8 cellular contexts compared by ENCODE assay signal in genomic region chr6:44263357-44264100, GRCh38. TPM values are rescaled to one million over a fixed set of nuclear protein-coding genes. Genes with fewer than 3 reads are reported as not detected.
DNase-seq lines count a peak whose midpoint lies in the region; ATAC-seq and TF ChIP-seq lines count a peak whose summit lies in the region.

No MANE protein-coding gene starts in this region.

- no peak overlapping the region for H3K9ac ChIP-seq in muscle layer of colon (ENCODE audit: low read length)

- peaks cover 29% of the 10 kb centered on the region for H3K4me1 ChIP-seq in muscle layer of colon (ENCODE audit: insufficient read depth, low read length)

- H3K4me3 Mint-ChIP-seq in chondrocyte (ENCODE audit: unreplicated experiment), result peak overlapping the region; percentile 84

- H3K4me3 ChIP-seq in GM12875 (ENCODE audit: low read depth, low read length), result peak overlapping the region; percentile 77
- peak overlapping the region; percentile 79 to 81 for H3K4me3 ChIP-seq in muscle layer of colon (ENCODE audit: low read depth in 1 of 2, low read length in 2 of 2)

- ATAC-seq in HG03025 (IDR thresholded peaks at IDR 0.05; ENCODE audit: low FRiP score, unreplicated experiment), result no peak
- ATAC-seq in HG03442 (IDR thresholded peaks at IDR 0.05; ENCODE audit: unreplicated experiment), result no peak

- H3K4me1 Mint-ChIP-seq in chondrocyte (ENCODE audit: low read depth), result peaks cover 32% of the 10 kb centered on the region

- H3K36me3 ChIP-seq in muscle layer of colon (ENCODE audit: insufficient read depth, low read length), result peaks cover 8% of the 10 kb centered on the region

- peak; percentile 58 for DNase-seq in NAMALWA (ENCODE audit: low spot score)
- peak; percentile 51 for DNase-seq in chondrocyte (ENCODE audit: low spot score)
- DNase-seq in NCI-H82 treated with DMSO at 0.1 percent for 48 hours (lab: John Stamatoyannopoulos, UW; ENCODE audit: unreplicated experiment), result no peak
- no peak for DNase-seq in NCI-H2227 (lab: John Stamatoyannopoulos, UW; ENCODE audit: unreplicated experiment)

- H3K27ac Mint-ChIP-seq in chondrocyte (ENCODE audit: unreplicated experiment), result peak overlapping the region; percentile 74

- H3K9me3 ChIP-seq in muscle layer of colon (ENCODE audit: low read length), result no peaks in the 10 kb centered on the region

- H3K36me3 Mint-ChIP-seq in chondrocyte (ENCODE audit: low read depth), result no peaks in the 10 kb centered on the region

- H3K27me3 ChIP-seq in muscle layer of colon (ENCODE audit: control insufficient read depth in 1 of 2, insufficient read depth in 2 of 2, low read length in 2 of 2), result peaks cover 5 to 7% of the 10 kb centered on the region in 2 donors

- no peak overlapping the region for H3K27ac ChIP-seq in muscle layer of colon (ENCODE audit: low read depth, low read length)

- no peaks in the 10 kb centered on the region for H3K9me3 Mint-ChIP-seq in chondrocyte (ENCODE audit: low read depth)

- TF ChIP-seq CTCF in GM12875 (IDR thresholded peaks at IDR 0.05; ENCODE audit: borderline replicate concordance, insufficient read depth, low read depth, low read length) (no peak), chondrocyte (IDR thresholded peaks at IDR 0.05) (no peak)

- H3K27me3 Mint-ChIP-seq in chondrocyte (ENCODE audit: low read depth), result no peaks in the 10 kb centered on the region

RNA-seq across cellular contexts. Expression of gene NFKBIE, which starts 1.8 kb away (rescaled TPM):
- 3.0 to 7.0 TPM (median 6.2 TPM) in 3 replicates for total RNA-seq in chondrocyte

RNA-seq across cellular contexts. Expression of gene SLC35B2, which starts 6.2 kb away (rescaled TPM):
- 71.5 to 83.1 TPM (median 75.7 TPM) in 3 replicates for total RNA-seq in chondrocyte

RNA-seq across cellular contexts. Expression of gene TMEM151B, which starts 6.7 kb away (rescaled TPM):
- 0.05 TPM in 1 of 3 replicates, not detected in the others for total RNA-seq in chondrocyte

RNA-seq across cellular contexts. Expression of gene HSP90AB1, which starts 16.6 kb away (rescaled TPM):
- 508 to 805 TPM (median 512 TPM) in 3 replicates for total RNA-seq in chondrocyte

RNA-seq across cellular contexts. Expression of gene SLC29A1, which starts 40.1 kb away (rescaled TPM):
- total RNA-seq in chondrocyte, result 161 to 231 TPM (median 221 TPM) in 3 replicates

Comparison
In these comparisons a context has a peak if more than half of its experiments do, and no peak if none do; other contexts are left out.
1. DNase-seq: peak in NAMALWA (single experiment) and chondrocyte (single experiment); none in NCI-H82 treated with DMSO at 0.1 percent for 48 hours (single experiment) and NCI-H2227 (single experiment).